8 cellular contexts compared by ENCODE assay signal in the genomic region with DNA sequence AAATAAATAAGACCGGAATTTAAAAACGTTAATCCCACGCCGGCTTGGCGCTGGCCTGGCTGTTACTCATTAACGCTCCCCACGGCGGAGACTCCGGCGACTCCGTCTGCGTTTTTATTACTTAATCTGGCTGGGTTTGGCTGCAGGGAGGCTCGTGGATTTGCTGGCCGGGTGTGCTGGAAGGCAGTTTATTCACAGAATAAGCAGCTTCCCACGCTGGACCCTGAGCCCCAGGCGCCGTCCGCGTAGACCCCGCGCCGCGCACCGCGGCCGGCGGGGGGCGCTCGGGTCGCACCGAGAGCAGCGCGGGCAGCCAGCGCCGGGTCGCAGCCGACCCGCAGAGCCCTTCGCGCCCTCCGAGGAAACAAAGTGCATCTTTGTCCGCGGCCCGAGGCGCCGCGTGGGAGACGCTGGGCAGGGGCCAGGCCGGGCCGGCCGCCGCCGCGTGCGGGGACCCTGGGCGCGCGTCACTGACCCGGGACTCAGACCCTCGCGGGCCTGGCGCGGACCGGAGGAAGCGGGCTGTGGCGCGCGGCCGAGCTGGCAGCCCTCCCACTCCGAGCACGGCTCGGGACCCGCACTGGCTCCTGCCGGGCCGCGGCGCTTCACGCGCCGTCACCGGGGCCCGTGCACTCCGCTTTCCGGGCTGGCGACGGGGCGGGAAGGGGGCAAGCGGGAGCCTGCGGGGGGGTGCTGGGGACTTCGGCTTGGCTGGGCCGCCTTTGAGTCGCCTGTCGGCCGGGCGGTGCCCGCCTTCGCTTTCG. TPM values are rescaled to one million over a fixed set of nuclear protein-coding genes. Genes with fewer than 3 reads are reported as not detected.
A peak's percentile ranks its signal among the peaks of the same experiment; 100 is the strongest.
DNase-seq lines count a peak whose midpoint lies in the region; ATAC-seq and TF ChIP-seq lines count a peak whose summit lies in the region.

No MANE protein-coding gene starts in this region.

- peaks cover 19% of the 10 kb centered on the region for H3K27me3 ChIP-seq in HUES64 (ENCODE audit: insufficient read depth, low read length)
- H3K27me3 ChIP-seq in ascending aorta = no peaks in the 10 kb centered on the region
- no peaks in the 10 kb centered on the region for H3K27me3 ChIP-seq in hepatocyte

- no peaks in the 10 kb centered on the region for H3K36me3 ChIP-seq in HUES64 (ENCODE audit: insufficient read depth, low read length)
- H3K36me3 ChIP-seq in ascending aorta = no peaks in the 10 kb centered on the region
- H3K36me3 ChIP-seq in hepatocyte (replicated peaks; ENCODE audit: insufficient read depth, low read depth) = no peaks in the 10 kb centered on the region

- H3K36me3 Mint-ChIP-seq in T-helper 1 cell treated with Interleukin-12 subunit alpha and Interleukin-12 subunit beta and Interleukin-4 antibody, amounts not matched to agents 30 μg/mL and 1 μg/mL, for 36 hours (ENCODE audit: low read depth) = peaks cover 5% of the 10 kb centered on the region

- no peaks in the 10 kb centered on the region for H3K27me3 Mint-ChIP-seq in T-helper 1 cell treated with Interleukin-12 subunit alpha and Interleukin-12 subunit beta and Interleukin-4 antibody, amounts not matched to agents 30 μg/mL and 1 μg/mL, for 36 hours (ENCODE audit: low read depth)

- H4K20me1 ChIP-seq in hepatocyte (ENCODE audit: insufficient read depth, poor library complexity, severe bottlenecking) = no peaks in the 10 kb centered on the region

- peak; percentile 81 for DNase-seq in EH (ENCODE audit: low read depth)
- peak; percentile 30 to 89 for DNase-seq in ascending aorta (ENCODE audit: low spot score in 2 of 2)
- peak; percentile 90 for DNase-seq in hepatocyte (ENCODE audit: low spot score)
- peak; percentile 34 for DNase-seq in renal cortical epithelial cell (ENCODE audit: low read depth)
- no peak for DNase-seq in NCI-H446 treated with DMSO at 0.1 percent for 48 hours (lab: John Stamatoyannopoulos, UW)

- TF ChIP-seq CTCF in ascending aorta (IDR thresholded peaks at IDR 0.05) = peak; percentile 32 to 96 (median 43)
- TF ChIP-seq CTCF in hepatocyte (IDR thresholded peaks at IDR 0.05; ENCODE audit: poor library complexity) = peak; percentile 62

- H3K27ac ChIP-seq in HUES64 (ENCODE audit: low read depth, low read length) (peak overlapping the region; percentile 70; the same call in 1 of the 2 replicates), ascending aorta (peak overlapping the region; percentile 95 to 97), hepatocyte (peak overlapping the region; percentile 99)

- H3K79me2 ChIP-seq in hepatocyte = peaks cover 29% of the 10 kb centered on the region

- H3K9me2 ChIP-seq in hepatocyte (replicated peaks; ENCODE audit: insufficient read depth) = no peaks in the 10 kb centered on the region

- H3K4me1 Mint-ChIP-seq in T-helper 1 cell treated with Interleukin-12 subunit alpha and Interleukin-12 subunit beta and Interleukin-4 antibody, amounts not matched to agents 30 μg/mL and 1 μg/mL, for 36 hours (ENCODE audit: low read depth) = peaks cover 36% of the 10 kb centered on the region

- peak; percentile 55 for ATAC-seq in GM21515 (IDR thresholded peaks at IDR 0.05; ENCODE audit: unreplicated experiment)

- H3K9me3 ChIP-seq in HUES64 (ENCODE audit: insufficient read depth, low read depth, low read length) = no peaks in the 10 kb centered on the region
- H3K9me3 ChIP-seq in ascending aorta = no peaks in the 10 kb centered on the region
- H3K9me3 ChIP-seq in hepatocyte (ENCODE audit: low read depth) = no peaks in the 10 kb centered on the region

- intact Hi-C loops in ascending aorta (cut with DNase I) = loop anchor here (2.0 to 10.0 kb wide), 6 partner anchors 64 to 448 kb away; a partner anchor contains a TSS

- H2AFZ ChIP-seq in hepatocyte = peak overlapping the region; percentile 55

- H3K4me1 ChIP-seq in HUES64 (ENCODE audit: insufficient read depth, low read length) (peaks cover 30% of the 10 kb centered on the region), ascending aorta (peaks cover 0 to 22% of the 10 kb centered on the region in 2 donors), hepatocyte (ENCODE audit: insufficient read depth) (peaks cover 22% of the 10 kb centered on the region)

- 2% methylated on average over 98 of the region's 98 CpGs for WGBS in HUES64
- under 1% methylated on average over 84 of the region's 98 CpGs for WGBS in hepatocyte (ENCODE audit: low lambda C conversion rate, missing lambda C conversion rate)

- H3K9ac ChIP-seq in HUES64 (ENCODE audit: low read depth, low read length) = peak overlapping the region; percentile 93

- H3K27ac Mint-ChIP-seq in T-helper 1 cell treated with Interleukin-12 subunit alpha and Interleukin-12 subunit beta and Interleukin-4 antibody, amounts not matched to agents 30 μg/mL and 1 μg/mL, for 36 hours = peak overlapping the region; percentile 100

- peak overlapping the region; percentile 84 for H3K4me2 ChIP-seq in hepatocyte

- H3K4me3 ChIP-seq in HUES64 (ENCODE audit: low read length) = peak overlapping the region; percentile 75
- H3K4me3 ChIP-seq in ascending aorta = peak overlapping the region; percentile 91 to 99
- peak overlapping the region; percentile 89 for H3K4me3 ChIP-seq in hepatocyte

- H3K9me3 Mint-ChIP-seq in T-helper 1 cell treated with Interleukin-12 subunit alpha and Interleukin-12 subunit beta and Interleukin-4 antibody, amounts not matched to agents 30 μg/mL and 1 μg/mL, for 36 hours = no peaks in the 10 kb centered on the region

- peak overlapping the region; percentile 98 for H3K4me3 Mint-ChIP-seq in T-helper 1 cell treated with Interleukin-12 subunit alpha and Interleukin-12 subunit beta and Interleukin-4 antibody, amounts not matched to agents 30 μg/mL and 1 μg/mL, for 36 hours

RNA-seq across cellular contexts. Expression of a gene that starts 0.6 kb away (rescaled TPM):
- 2.0 TPM for polyA plus RNA-seq in HUES64 (2013, experiment 1 of 2)
- polyA plus RNA-seq in HUES64 (2013, experiment 2 of 2) = 3.2 TPM
- total RNA-seq in ascending aorta = 75.5 TPM
- total RNA-seq in hepatocyte = 19.9 and 20.5 TPM in 2 replicates
- polyA plus RNA-seq in hepatocyte = 7.6 and 8.7 TPM in 2 replicates
- total RNA-seq in renal cortical epithelial cell = 1.1 and 3.0 TPM in 2 replicates

RNA-seq across cellular contexts. Expression of a gene that starts 28.2 kb away (rescaled TPM):
- polyA plus RNA-seq in HUES64 (2013, experiment 1 of 2) = 288 TPM
- 275 TPM for polyA plus RNA-seq in HUES64 (2013, experiment 2 of 2)
- 34.9 TPM for total RNA-seq in ascending aorta
- total RNA-seq in hepatocyte = 326 and 333 TPM in 2 replicates
- 282 and 294 TPM in 2 replicates for polyA plus RNA-seq in hepatocyte
- 361 and 404 TPM in 2 replicates for total RNA-seq in renal cortical epithelial cell

RNA-seq across cellular contexts. Expression of a gene that starts 41.3 kb away (rescaled TPM):
- polyA plus RNA-seq in HUES64 (2013, experiment 1 of 2) = 13.6 TPM
- polyA plus RNA-seq in HUES64 (2013, experiment 2 of 2) = 14.1 TPM
- total RNA-seq in ascending aorta (13.7 TPM), hepatocyte (22.8 and 27.2 TPM in 2 replicates), renal cortical epithelial cell (13.1 and 14.2 TPM in 2 replicates)
- 40.3 and 41.5 TPM in 2 replicates for polyA plus RNA-seq in hepatocyte
